In the genomic region with DNA sequence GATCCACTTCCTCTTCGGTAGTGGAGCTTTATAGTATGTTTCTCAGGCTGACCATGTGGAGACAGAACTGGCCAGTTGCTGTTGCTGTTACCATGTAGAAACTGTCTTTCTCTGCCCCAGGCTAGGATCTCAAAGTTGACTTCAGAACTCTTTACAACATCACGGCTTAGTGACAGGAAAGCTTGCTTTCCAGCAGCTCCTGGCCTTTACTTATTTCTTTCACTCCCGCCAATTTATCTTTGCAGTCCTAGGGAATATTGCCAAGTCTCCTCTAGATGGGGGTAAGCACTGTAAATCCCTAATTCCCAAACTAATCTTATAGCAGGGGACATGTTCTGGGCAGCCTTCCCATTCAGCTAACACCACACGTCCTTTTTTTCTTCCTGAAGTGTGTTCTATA, we compare ENCODE assay signal across 23 cellular contexts.
A peak's percentile ranks its signal among the peaks of the same experiment; 100 is the strongest.
DNase-seq lines count a peak whose midpoint lies in the region; ATAC-seq and TF ChIP-seq lines count a peak whose summit lies in the region.
"Had no signal": no experiment of that assay in that cellular context is flagged by ENCODE, and none has a peak within 500 bp of the region (broad histone marks: within the 10 kb centered on the region; RNA-seq: fewer than 3 reads in every experiment).

No MANE protein-coding gene starts in this region.

- H2AFZ ChIP-seq in SK-N-SH (ENCODE audit: low read depth): 0 out of 2 replicates have a peak overlapping the region, but pooled peaks have one; percentile 56
- H2AFZ ChIP-seq in mesenchymal stem cell (ENCODE audit: low read depth, low read length): no peak overlapping the region

- H3K9me2 ChIP-seq in SK-N-SH: no peaks in the 10 kb centered on the region

- no peak overlapping the region for H2BK12ac ChIP-seq in mesenchymal stem cell (ENCODE audit: low read length in 2 of 2)

- TF ChIP-seq EP300 in SK-N-SH (IDR thresholded peaks at IDR 0.05; ENCODE audit: borderline replicate concordance in 1 of 2, low read depth in 1 of 2, low read length in 1 of 2) (no peak), esophagus muscularis mucosa (IDR thresholded peaks at IDR 0.05) (no peak)

- H3K4me1 ChIP-seq in SK-N-SH (ENCODE audit: control insufficient read depth in 1 of 2, insufficient read depth in 2 of 2, low read depth in 1 of 2, low read length in 1 of 2) (peaks cover 6% of the 10 kb centered on the region in 2 experiments; a peak in 3 of 4 replicates), esophagus muscularis mucosa (peaks cover 8 to 59% (median 54%) of the 10 kb centered on the region in 4 donors), mesenchymal stem cell (ENCODE audit: control insufficient read depth, insufficient read depth, low read depth, low read length) (no peaks in the 10 kb centered on the region), testis (peaks cover 4% of the 10 kb centered on the region)
- no peaks in the 10 kb centered on the region for H3K4me1 ChIP-seq in naive thymus-derived CD4-positive, alpha-beta T cell (ENCODE audit: control insufficient read depth in 2 of 2, insufficient read depth in 2 of 2, low read length in 2 of 2)
- H3K4me1 ChIP-seq: A549, foreskin keratinocyte, psoas muscle had no signal

- H3K23ac ChIP-seq in mesenchymal stem cell (ENCODE audit: low read length in 2 of 2): no peak overlapping the region

- 78% methylated on average over 4 of the region's 4 CpGs for whole genome bisulfite sequencing in SK-N-SH (ENCODE audit: low lambda C conversion rate)
- WGBS in esophagus muscularis mucosa: 29% methylated on average over 4 of the region's 4 CpGs
- 89% methylated on average over 4 of the region's 4 CpGs for WGBS in mesenchymal stem cell
- 50 to 51% methylated on average over 4 of the region's 4 CpGs for WGBS in testis, 2 donors

- no peak overlapping the region for H3K9ac ChIP-seq in SK-N-SH
- H3K9ac ChIP-seq in mesenchymal stem cell (ENCODE audit: low read length): no peak overlapping the region
- H3K9ac ChIP-seq: KMS-11 had no signal

- H3K27ac Mint-ChIP-seq in naive thymus-derived CD4-positive, alpha-beta T cell: no peak overlapping the region
- no peak overlapping the region for H3K27ac Mint-ChIP-seq in activated CD4-positive, alpha-beta T cell treated with anti-CD3 and anti-CD28 coated beads, Interleukin-2, amount 10 ng/mL, durations not matched to agents 24 days and 14 days
- H3K27ac Mint-ChIP-seq: activated CD4-positive, alpha-beta memory T cell treated with anti-CD3 and anti-CD28 coated beads, Interleukin-2, amount 10 ng/mL, durations not matched to agents 7 days and 5 days; activated naive CD8-positive, alpha-beta T cell treated with anti-CD3 and anti-CD28 coated beads, Interleukin-2, amount 10 ng/mL, durations not matched to agents 7 days and 5 days; natural killer cell; T-helper 1 cell treated with Interleukin-12 subunit alpha and Interleukin-12 subunit beta and Interleukin-4 antibody, amounts not matched to agents 30 μg/mL and 1 μg/mL, for 36 hours had no signal

- H3K4me3 Mint-ChIP-seq in naive thymus-derived CD4-positive, alpha-beta T cell: no peak overlapping the region
- no peak overlapping the region for H3K4me3 Mint-ChIP-seq in activated CD4-positive, alpha-beta T cell treated with anti-CD3 and anti-CD28 coated beads, Interleukin-2, amount 10 ng/mL, durations not matched to agents 24 days and 14 days
- H3K4me3 Mint-ChIP-seq: activated CD4-positive, alpha-beta memory T cell treated with anti-CD3 and anti-CD28 coated beads, Interleukin-2, amount 10 ng/mL, durations not matched to agents 7 days and 5 days; activated naive CD8-positive, alpha-beta T cell treated with anti-CD3 and anti-CD28 coated beads, Interleukin-2, amount 10 ng/mL, durations not matched to agents 7 days and 5 days; H9; natural killer cell; T-helper 1 cell treated with Interleukin-12 subunit alpha and Interleukin-12 subunit beta and Interleukin-4 antibody, amounts not matched to agents 30 μg/mL and 1 μg/mL, for 36 hours had no signal

- H2BK120ac ChIP-seq in mesenchymal stem cell (ENCODE audit: low read depth, low read length): no peak overlapping the region

- no peak overlapping the region for H2AK5ac ChIP-seq in mesenchymal stem cell (ENCODE audit: low read length, severe bottlenecking)

- peak overlapping the region in 1 of 2 experiments; percentile 14 for H3K18ac ChIP-seq in mesenchymal stem cell (ENCODE audit: low read depth in 1 of 2, low read length in 2 of 2)

- H4K8ac ChIP-seq in mesenchymal stem cell (ENCODE audit: low read length): peak overlapping the region; percentile 1

- H2BK5ac ChIP-seq in mesenchymal stem cell (ENCODE audit: low read depth, low read length, poor library complexity, severe bottlenecking): no peak overlapping the region

- no peaks in the 10 kb centered on the region for H4K20me1 ChIP-seq in SK-N-SH (ENCODE audit: insufficient read depth)

- H4K91ac ChIP-seq in mesenchymal stem cell (ENCODE audit: low read length): peak overlapping the region; percentile 85

- H3K79me2 ChIP-seq in SK-N-SH (ENCODE audit: insufficient read depth): no peaks in the 10 kb centered on the region

- no peak for TF ChIP-seq RAD21 in SK-N-SH (IDR thresholded peaks at IDR 0.05; ENCODE audit: low read length)

- H3K9me3 ChIP-seq in SK-N-SH (no peaks in the 10 kb centered on the region), esophagus muscularis mucosa (no peaks in the 10 kb centered on the region), mesenchymal stem cell (ENCODE audit: control insufficient read depth, low read length) (no peaks in the 10 kb centered on the region), testis (no peaks in the 10 kb centered on the region)
- H3K9me3 ChIP-seq in naive thymus-derived CD4-positive, alpha-beta T cell (ENCODE audit: control insufficient read depth in 2 of 3, low read length in 3 of 3): no peaks in the 10 kb centered on the region
- H3K9me3 ChIP-seq: A549, psoas muscle had no signal

- no peaks in the 10 kb centered on the region for H3K9me3 Mint-ChIP-seq in naive thymus-derived CD4-positive, alpha-beta T cell
- H3K9me3 Mint-ChIP-seq in activated CD4-positive, alpha-beta T cell treated with anti-CD3 and anti-CD28 coated beads, Interleukin-2, amount 10 ng/mL, durations not matched to agents 24 days and 14 days: no peaks in the 10 kb centered on the region
- H3K9me3 Mint-ChIP-seq: activated CD4-positive, alpha-beta memory T cell treated with anti-CD3 and anti-CD28 coated beads, Interleukin-2, amount 10 ng/mL, durations not matched to agents 7 days and 5 days; activated naive CD8-positive, alpha-beta T cell treated with anti-CD3 and anti-CD28 coated beads, Interleukin-2, amount 10 ng/mL, durations not matched to agents 7 days and 5 days; H9; T-helper 1 cell treated with Interleukin-12 subunit alpha and Interleukin-12 subunit beta and Interleukin-4 antibody, amounts not matched to agents 30 μg/mL and 1 μg/mL, for 36 hours had no signal

- H3K4me3 ChIP-seq in SK-N-SH (ENCODE audit: low read depth in 2 of 2, low read length in 1 of 2): no peak overlapping the region
- H3K4me3 ChIP-seq in esophagus muscularis mucosa: no peak overlapping the region
- H3K4me3 ChIP-seq in mesenchymal stem cell (ENCODE audit: insufficient read depth in 1 of 2, low read depth in 1 of 2, low read length in 2 of 2): no peak overlapping the region
- no peak overlapping the region for H3K4me3 ChIP-seq in testis
- no peak overlapping the region for H3K4me3 ChIP-seq in naive thymus-derived CD4-positive, alpha-beta T cell (ENCODE audit: low read length)
- H3K4me3 ChIP-seq: A549, psoas muscle had no signal

- CTCF ChIA-PET in SK-N-SH (lab: Yijun Ruan, JAX): interaction anchor here (1.2 kb wide), 1 partner anchor 9 kb away, joined by 3 read pairs; no protein-coding TSS in a partner anchor
- CTCF ChIA-PET in naive thymus-derived CD4-positive, alpha-beta T cell (lab: Charles Lee): no interaction called here

- H3K27me3 ChIP-seq in SK-N-SH (ENCODE audit: insufficient read depth) (no peaks in the 10 kb centered on the region), esophagus muscularis mucosa (no peaks in the 10 kb centered on the region), mesenchymal stem cell (ENCODE audit: control insufficient read depth in 1 of 2, insufficient read depth in 1 of 2, low read length in 2 of 2) (no peaks in the 10 kb centered on the region), testis (no peaks in the 10 kb centered on the region)
- H3K27me3 ChIP-seq in naive thymus-derived CD4-positive, alpha-beta T cell (ENCODE audit: control insufficient read depth in 2 of 2, insufficient read depth in 2 of 2, low read length in 2 of 2): no peaks in the 10 kb centered on the region
- H3K27me3 ChIP-seq: foreskin keratinocyte had no signal

- no peak for DNase-seq in SK-N-SH
- no peak for DNase-seq in esophagus muscularis mucosa (ENCODE audit: extremely low spot score)
- DNase-seq in mesenchymal stem cell: peak; percentile 15
- DNase-seq in testis: no peak
- no peak for DNase-seq in naive thymus-derived CD4-positive, alpha-beta T cell
- no peak for DNase-seq in activated CD4-positive, alpha-beta T cell treated with anti-CD3 and anti-CD28 coated beads, Interleukin-2, amount 10 ng/mL, durations not matched to agents 24 days and 14 days
- DNase-seq: activated CD4-positive, alpha-beta memory T cell treated with anti-CD3 and anti-CD28 coated beads, Interleukin-2, amount 10 ng/mL, durations not matched to agents 7 days and 5 days; activated naive CD8-positive, alpha-beta T cell treated with anti-CD3 and anti-CD28 coated beads, Interleukin-2, amount 10 ng/mL, durations not matched to agents 7 days and 5 days; foreskin keratinocyte; H9; natural killer cell; NCI-H1105 treated with DMSO at 0.1 percent for 48 hours; NCI-H2171 treated with DMSO at 0.1 percent for 48 hours; psoas muscle; SHP77; stimulated activated naive CD8-positive, alpha-beta T cell treated with anti-CD3 and anti-CD28 coated beads, Interleukin-15, Interleukin-2, amounts not matched to agents 100 U/mL and 50 U/mL, for 24 hours had no signal

- H3K27ac ChIP-seq in SK-N-SH (ENCODE audit: low read depth in 2 of 2, low read length in 1 of 2) (peak overlapping the region in 1 of 2 experiments; percentile 65; a peak in 2 of 4 replicates), esophagus muscularis mucosa (replicated peaks in 1 of 4) (peak overlapping the region; percentile 63 to 74 (median 65)), mesenchymal stem cell (ENCODE audit: low read length, poor library complexity, severe bottlenecking) (no peak overlapping the region), testis (peak overlapping the region; percentile 23 to 24)
- H3K27ac ChIP-seq in naive thymus-derived CD4-positive, alpha-beta T cell (ENCODE audit: low read depth, low read length): no peak overlapping the region
- H3K27ac ChIP-seq: A549, C4-2B, foreskin keratinocyte, KMS-11, psoas muscle, VCaP had no signal

- no peaks in the 10 kb centered on the region for H3K79me1 ChIP-seq in mesenchymal stem cell (replicated peaks; ENCODE audit: low read length, poor library complexity, severe bottlenecking)

- H3K36me3 Mint-ChIP-seq in naive thymus-derived CD4-positive, alpha-beta T cell: no peaks in the 10 kb centered on the region
- no peaks in the 10 kb centered on the region for H3K36me3 Mint-ChIP-seq in activated CD4-positive, alpha-beta T cell treated with anti-CD3 and anti-CD28 coated beads, Interleukin-2, amount 10 ng/mL, durations not matched to agents 24 days and 14 days (ENCODE audit: low read depth)
- H3K36me3 Mint-ChIP-seq: activated naive CD8-positive, alpha-beta T cell treated with anti-CD3 and anti-CD28 coated beads, Interleukin-2, amount 10 ng/mL, durations not matched to agents 7 days and 5 days; natural killer cell had no signal

- TF ChIP-seq CTCF in SK-N-SH (IDR thresholded peaks at IDR 0.05): no peak
- no peak for TF ChIP-seq CTCF in esophagus muscularis mucosa (IDR thresholded peaks at IDR 0.05)
- no peak for TF ChIP-seq CTCF in testis (IDR thresholded peaks at IDR 0.05)

- intact Hi-C loops in esophagus muscularis mucosa (cut with DNase I): loop anchor here (10.0 kb wide), 1 partner anchor 243 kb away; no protein-coding TSS in a partner anchor
- intact Hi-C loops in testis (cut with DNase I; ENCODE audit: low total_unique reads): no loop called here
- intact Hi-C loops in naive thymus-derived CD4-positive, alpha-beta T cell (cut with micrococcal nuclease): no loop called here
- intact Hi-C loops in activated CD4-positive, alpha-beta T cell treated with anti-CD3 and anti-CD28 coated beads, Interleukin-2, amount 10 ng/mL, durations not matched to agents 24 days and 14 days (cut with micrococcal nuclease): no loop called here

- H3F3A ChIP-seq in SK-N-SH (replicated peaks; ENCODE audit: insufficient read depth): peaks cover 4% of the 10 kb centered on the region

- no peaks in the 10 kb centered on the region for H3K4me1 Mint-ChIP-seq in naive thymus-derived CD4-positive, alpha-beta T cell
- H3K4me1 Mint-ChIP-seq in activated CD4-positive, alpha-beta T cell treated with anti-CD3 and anti-CD28 coated beads, Interleukin-2, amount 10 ng/mL, durations not matched to agents 24 days and 14 days: no peaks in the 10 kb centered on the region
- H3K4me1 Mint-ChIP-seq: activated CD4-positive, alpha-beta memory T cell treated with anti-CD3 and anti-CD28 coated beads, Interleukin-2, amount 10 ng/mL, durations not matched to agents 7 days and 5 days; activated naive CD8-positive, alpha-beta T cell treated with anti-CD3 and anti-CD28 coated beads, Interleukin-2, amount 10 ng/mL, durations not matched to agents 7 days and 5 days; natural killer cell had no signal

- ATAC-seq in SK-N-SH treated with all-trans-retinoic acid at 6 μM for 48 hours (no peak), GM18519 (IDR thresholded peaks at IDR 0.05; ENCODE audit: low FRiP score, unreplicated experiment) (no peak)
- no peak for ATAC-seq in naive thymus-derived CD4-positive, alpha-beta T cell
- ATAC-seq: A549; foreskin keratinocyte; natural killer cell; psoas muscle; stimulated activated naive CD8-positive, alpha-beta T cell treated with anti-CD3 and anti-CD28 coated beads, Interleukin-15, Interleukin-2, amounts not matched to agents 100 U/mL and 50 U/mL, for 24 hours had no signal

- H3K36me3 ChIP-seq in SK-N-SH (replicated peaks in 1 of 2; ENCODE audit: control insufficient read depth in 1 of 2, insufficient read depth in 2 of 2, low read length in 1 of 2) (no peaks in the 10 kb centered on the region), esophagus muscularis mucosa (no peaks in the 10 kb centered on the region), mesenchymal stem cell (ENCODE audit: control insufficient read depth in 1 of 2, insufficient read depth in 2 of 2, low read depth in 1 of 2, low read length in 2 of 2) (no peaks in the 10 kb centered on the region), testis (ENCODE audit: low read depth, missing control alignments) (no peaks in the 10 kb centered on the region)
- H3K36me3 ChIP-seq in naive thymus-derived CD4-positive, alpha-beta T cell (ENCODE audit: control insufficient read depth in 2 of 3, insufficient read depth in 3 of 3, low read length in 3 of 3): no peaks in the 10 kb centered on the region

- no peak overlapping the region for H3K4me2 ChIP-seq in SK-N-SH
- H3K4me2 ChIP-seq in mesenchymal stem cell (ENCODE audit: low read length, poor library complexity, severe bottlenecking): no peak overlapping the region
- H3K4me2 ChIP-seq: A549, KMS-11 had no signal

- TF ChIP-seq POLR2A in esophagus muscularis mucosa (IDR thresholded peaks at IDR 0.05; ENCODE audit: low read depth) (no peak), testis (IDR thresholded peaks at IDR 0.05) (no peak)

- H2BK15ac ChIP-seq in mesenchymal stem cell (ENCODE audit: low read depth, poor library complexity, severe bottlenecking): no peak overlapping the region

- no peak overlapping the region for H3K14ac ChIP-seq in mesenchymal stem cell (ENCODE audit: low read length in 2 of 2)

- H3K4ac ChIP-seq in mesenchymal stem cell (ENCODE audit: low read depth in 1 of 2, low read length in 2 of 2): no peak overlapping the region

- POLR2A ChIA-PET in SK-N-SH (lab: Yijun Ruan, JAX): no interaction called here
- POLR2A ChIA-PET in naive thymus-derived CD4-positive, alpha-beta T cell (lab: Charles Lee): no interaction called here

- peaks cover 0 to 1% (median 0%) of the 10 kb centered on the region in 5 donors for H3K27me3 Mint-ChIP-seq in naive thymus-derived CD4-positive, alpha-beta T cell
- H3K27me3 Mint-ChIP-seq in activated CD4-positive, alpha-beta T cell treated with anti-CD3 and anti-CD28 coated beads, Interleukin-2, amount 10 ng/mL, durations not matched to agents 24 days and 14 days: peaks cover 2% of the 10 kb centered on the region
- H3K27me3 Mint-ChIP-seq: activated CD4-positive, alpha-beta memory T cell treated with anti-CD3 and anti-CD28 coated beads, Interleukin-2, amount 10 ng/mL, durations not matched to agents 7 days and 5 days had no signal

Comparison
In these comparisons a context has a peak if more than half of its experiments do, and no peak if none do; other contexts are left out.
1. H3K27ac ChIP-seq: peak in esophagus muscularis mucosa (4 of 4) and testis (2 of 2); none in mesenchymal stem cell (single experiment) and naive thymus-derived CD4-positive, alpha-beta T cell (single experiment).